18 cellular contexts compared by ENCODE assay signal in genomic region chr19:58000677-58001076, GRCh38. TPM values are rescaled to one million over a fixed set of nuclear protein-coding genes. Genes with fewer than 3 reads are reported as not detected.
DNase-seq lines count a peak whose midpoint lies in the region; ATAC-seq lines count a peak whose summit lies in the region.
"Had no signal": no experiment of that assay in that cellular context is flagged by ENCODE, and none has a peak within 500 bp of the region (broad histone marks: within the 10 kb centered on the region; RNA-seq: fewer than 3 reads in every experiment).

No MANE protein-coding gene starts in this region.

- no peak for DNase-seq in stimulated activated naive CD8-positive, alpha-beta T cell treated with anti-CD3 and anti-CD28 coated beads, Interleukin-15, Interleukin-2, amounts not matched to agents 100 U/mL and 50 U/mL, for 24 hours
- no peak for DNase-seq in adipocyte (ENCODE audit: low read depth)
- no peak for DNase-seq in naive thymus-derived CD4-positive, alpha-beta T cell
- no peak for DNase-seq in GOT3 (lab: John Stamatoyannopoulos, UW)
- DNase-seq in NCI-H146 treated with DMSO at 0.1 percent for 48 hours (lab: John Stamatoyannopoulos, UW; ENCODE audit: unreplicated experiment), result no peak
- DNase-seq: AML-193, hippocampal formation, NCI-H1417 treated with DMSO at 0.1 percent for 48 hours, NCI-H446 treated with DMSO at 0.1 percent for 48 hours, occipital lobe had no signal

- ATAC-seq in stimulated activated naive CD8-positive, alpha-beta T cell treated with anti-CD3 and anti-CD28 coated beads, Interleukin-15, Interleukin-2, amounts not matched to agents 100 U/mL and 50 U/mL, for 24 hours, result no peak
- ATAC-seq in naive thymus-derived CD4-positive, alpha-beta T cell, result no peak
- ATAC-seq in HG03521 (IDR thresholded peaks at IDR 0.05; ENCODE audit: unreplicated experiment) (no peak), HG02623 (IDR thresholded peaks at IDR 0.05; ENCODE audit: unreplicated experiment) (no peak)

- no peaks in the 10 kb centered on the region for H3K27me3 ChIP-seq in adipocyte (replicated peaks; ENCODE audit: control insufficient read depth, insufficient read depth, low read length)
- no peaks in the 10 kb centered on the region for H3K27me3 ChIP-seq in naive thymus-derived CD4-positive, alpha-beta T cell (ENCODE audit: control insufficient read depth in 2 of 2, insufficient read depth in 2 of 2, low read length in 2 of 2)

- H3K9me3 Mint-ChIP-seq in stimulated activated naive CD8-positive, alpha-beta T cell treated with anti-CD3 and anti-CD28 coated beads, Interleukin-15, Interleukin-2, amounts not matched to agents 100 ng/mL and 50 ng/mL, for 24 hours, result peaks cover 45% of the 10 kb centered on the region
- H3K9me3 Mint-ChIP-seq in naive thymus-derived CD4-positive, alpha-beta T cell, result peaks cover 6 to 93% (median 60%) of the 10 kb centered on the region in 11 donors

- H3K4me3 ChIP-seq in adipocyte (ENCODE audit: low read length), result peak overlapping the region; percentile 98
- no peak overlapping the region for H3K4me3 ChIP-seq in naive thymus-derived CD4-positive, alpha-beta T cell (ENCODE audit: low read length)

- H3K9ac ChIP-seq in adipocyte (ENCODE audit: low read length), result no peak overlapping the region

- peaks cover 93% of the 10 kb centered on the region for H3K36me3 Mint-ChIP-seq in stimulated activated naive CD8-positive, alpha-beta T cell treated with anti-CD3 and anti-CD28 coated beads, Interleukin-15, Interleukin-2, amounts not matched to agents 100 ng/mL and 50 ng/mL, for 24 hours (ENCODE audit: low read depth)
- H3K36me3 Mint-ChIP-seq in naive thymus-derived CD4-positive, alpha-beta T cell, result peaks cover 36 to 86% (median 78%) of the 10 kb centered on the region in 5 donors

- CTCF ChIA-PET in naive thymus-derived CD4-positive, alpha-beta T cell (lab: Charles Lee), result no interaction called here

- H3K27ac Mint-ChIP-seq in stimulated activated naive CD8-positive, alpha-beta T cell treated with anti-CD3 and anti-CD28 coated beads, Interleukin-15, Interleukin-2, amounts not matched to agents 100 ng/mL and 50 ng/mL, for 24 hours, result no peak overlapping the region
- peak overlapping the region in 3 of 9 donors; percentile 85 to 92 (median 86) for H3K27ac Mint-ChIP-seq in naive thymus-derived CD4-positive, alpha-beta T cell
- H3K27ac Mint-ChIP-seq: dendritic cell treated with granulocyte-macrophage colony-stimulating factor and Interleukin-4, amounts not matched to agents 40 ng/mL and 50 ng/mL, for 4 days had no signal

- intact Hi-C loops in naive thymus-derived CD4-positive, alpha-beta T cell (cut with micrococcal nuclease), result loop anchor here (5.0 kb wide), 2 partner anchors 152 to 368 kb away; partner anchors contain the start of genes ZNF211 (in 1 of the 2) and ZNF329 (in 1 of the 2)

- POLR2A ChIA-PET in naive thymus-derived CD4-positive, alpha-beta T cell (lab: Charles Lee), result interaction anchor here (1.0 kb wide), 1 partner anchor 8 kb away, joined by 3 read pairs; no protein-coding TSS in a partner anchor

- peaks cover 74% of the 10 kb centered on the region for H3K36me3 ChIP-seq in adipocyte (ENCODE audit: control insufficient read depth, insufficient read depth, low read length, severe bottlenecking)
- H3K36me3 ChIP-seq in naive thymus-derived CD4-positive, alpha-beta T cell (ENCODE audit: control insufficient read depth in 2 of 3, insufficient read depth in 3 of 3, low read length in 3 of 3), result peaks cover 0 to 65% (median 7%) of the 10 kb centered on the region in 3 experiments

- peaks cover 13% of the 10 kb centered on the region for H3K4me1 ChIP-seq in adipocyte (ENCODE audit: control insufficient read depth, insufficient read depth, low read length)
- peaks cover 14 to 18% of the 10 kb centered on the region in 2 donors for H3K4me1 ChIP-seq in naive thymus-derived CD4-positive, alpha-beta T cell (ENCODE audit: control insufficient read depth in 2 of 2, insufficient read depth in 2 of 2, low read length in 2 of 2)

- peak overlapping the region; percentile 86 for H3K4me3 Mint-ChIP-seq in stimulated activated naive CD8-positive, alpha-beta T cell treated with anti-CD3 and anti-CD28 coated beads, Interleukin-15, Interleukin-2, amounts not matched to agents 100 ng/mL and 50 ng/mL, for 24 hours
- H3K4me3 Mint-ChIP-seq in naive thymus-derived CD4-positive, alpha-beta T cell, result peak overlapping the region; percentile 80 to 90 (median 88)

- H3K27me3 Mint-ChIP-seq in stimulated activated naive CD8-positive, alpha-beta T cell treated with anti-CD3 and anti-CD28 coated beads, Interleukin-15, Interleukin-2, amounts not matched to agents 100 ng/mL and 50 ng/mL, for 24 hours, result no peaks in the 10 kb centered on the region
- H3K27me3 Mint-ChIP-seq in naive thymus-derived CD4-positive, alpha-beta T cell, result no peaks in the 10 kb centered on the region
- H3K27me3 Mint-ChIP-seq: dendritic cell treated with granulocyte-macrophage colony-stimulating factor and Interleukin-4, amounts not matched to agents 40 ng/mL and 50 ng/mL, for 4 days had no signal

- H3K4me1 Mint-ChIP-seq in stimulated activated naive CD8-positive, alpha-beta T cell treated with anti-CD3 and anti-CD28 coated beads, Interleukin-15, Interleukin-2, amounts not matched to agents 100 ng/mL and 50 ng/mL, for 24 hours (ENCODE audit: low read depth), result peaks cover 35% of the 10 kb centered on the region
- peaks cover 15 to 40% (median 27%) of the 10 kb centered on the region in 7 donors for H3K4me1 Mint-ChIP-seq in naive thymus-derived CD4-positive, alpha-beta T cell

- no peak overlapping the region for H3K27ac ChIP-seq in naive thymus-derived CD4-positive, alpha-beta T cell (ENCODE audit: low read depth, low read length)

- peaks cover 85% of the 10 kb centered on the region for H3K9me3 ChIP-seq in adipocyte (ENCODE audit: control insufficient read depth, low read length)
- H3K9me3 ChIP-seq in naive thymus-derived CD4-positive, alpha-beta T cell (ENCODE audit: control insufficient read depth in 2 of 3, low read length in 3 of 3), result peaks cover 0 to 56% (median 35%) of the 10 kb centered on the region in 3 experiments

RNA-seq across cellular contexts. Expression of gene ZNF606, which starts 1.9 kb away (rescaled TPM):
- total RNA-seq in naive thymus-derived CD4-positive, alpha-beta T cell, result 10 to 100 TPM; 11.9 to 37.5 (median 15.3) TPM
- polyA plus RNA-seq in naive thymus-derived CD4-positive, alpha-beta T cell, result 10 to 100 TPM in 1 of 2 donors, 1 to 10 TPM in 1; 9.4 to 11.3 TPM

RNA-seq across cellular contexts. Expression of gene C19orf18, which starts 26.3 kb away (rescaled TPM):
- total RNA-seq in naive thymus-derived CD4-positive, alpha-beta T cell, result 1 to 10 TPM in 3 of 5 experiments, under 1 TPM in 1, not detected in 1; 0.44 to 2.0 (median 1.5) TPM
- not detected for polyA plus RNA-seq in naive thymus-derived CD4-positive, alpha-beta T cell
- total RNA-seq: lower leg skin, occipital lobe, OCI-LY7 had no signal

RNA-seq across cellular contexts. Expression of gene ZSCAN1, which starts 33.1 kb away (rescaled TPM):
- not detected for total RNA-seq in naive thymus-derived CD4-positive, alpha-beta T cell
- polyA plus RNA-seq in naive thymus-derived CD4-positive, alpha-beta T cell, result not detected
- total RNA-seq: Daoy, OCI-LY7, urinary bladder had no signal

RNA-seq across cellular contexts. Expression of gene ZNF256, which starts 53.2 kb away (rescaled TPM):
- total RNA-seq in naive thymus-derived CD4-positive, alpha-beta T cell, result 10 to 100 TPM in 3 of 5 experiments, 1 to 10 TPM in 2; 5.2 to 13.8 (median 11.8) TPM
- 1 to 10 TPM; 4.0 to 6.1 TPM for polyA plus RNA-seq in naive thymus-derived CD4-positive, alpha-beta T cell

RNA-seq across cellular contexts. Expression of gene ZNF135, which starts 58.4 kb away (rescaled TPM):
- 1 to 10 TPM in 4 of 5 experiments, under 1 TPM in 1; 0.07 to 2.9 (median 2.5) TPM for total RNA-seq in naive thymus-derived CD4-positive, alpha-beta T cell
- 1 to 10 TPM; 1.8 to 3.3 TPM for polyA plus RNA-seq in naive thymus-derived CD4-positive, alpha-beta T cell
- total RNA-seq: OCI-LY7 had no signal
